20 cellular contexts compared by ENCODE assay signal in genomic region chr10:67676208-67676825, GRCh38. TPM values are rescaled to one million over a fixed set of nuclear protein-coding genes. Genes with fewer than 3 reads are reported as not detected.
DNase-seq lines count a peak whose midpoint lies in the region; ATAC-seq, FAIRE-seq and TF ChIP-seq lines count a peak whose summit lies in the region.
"Had no signal": no experiment of that assay in that cellular context is flagged by ENCODE, and none has a peak within 500 bp of the region (broad histone marks: within the 10 kb centered on the region; RNA-seq: fewer than 3 reads in every experiment).

No MANE protein-coding gene starts in this region.

- H3K4me1 Mint-ChIP-seq in nephron progenitor cell, result no peaks in the 10 kb centered on the region
- H3K4me1 Mint-ChIP-seq in CD4-positive, alpha-beta memory T cell, result no peaks in the 10 kb centered on the region
- H3K4me1 Mint-ChIP-seq in natural killer cell, result no peaks in the 10 kb centered on the region
- H3K4me1 Mint-ChIP-seq: CD4-positive, CD25-positive, alpha-beta regulatory T cell had no signal

- no peaks in the 10 kb centered on the region for H4K20me1 ChIP-seq in HepG2 (ENCODE audit: insufficient read depth, low read length)

- intact Hi-C loops in HepG2 (cut with micrococcal nuclease; ENCODE audit: unreplicated experiment), result no loop called here
- intact Hi-C loops in right lobe of liver (cut with DNase I), result no loop called here
- intact Hi-C loops in dorsolateral prefrontal cortex (cut with DNase I), result no loop called here
- intact Hi-C loops in CD4-positive, alpha-beta memory T cell (cut with micrococcal nuclease), result no loop called here
- intact Hi-C loops in natural killer cell (cut with micrococcal nuclease), result no loop called here

- H3K36me3 Mint-ChIP-seq in nephron progenitor cell (ENCODE audit: low read depth) (no peaks in the 10 kb centered on the region), natural killer cell (no peaks in the 10 kb centered on the region)
- no peaks in the 10 kb centered on the region for H3K36me3 Mint-ChIP-seq in CD4-positive, alpha-beta memory T cell

- TF ChIP-seq EP300 in HepG2 (IDR thresholded peaks at IDR 0.05; ENCODE audit: low read depth in 2 of 2, low read length in 2 of 2) (no peak), HepG2 (CRISPR knock-in tag; IDR thresholded peaks at IDR 0.05; ENCODE audit: borderline replicate concordance) (no peak)

- no peaks in the 10 kb centered on the region for H3K27me3 ChIP-seq in HepG2 (ENCODE audit: control insufficient read depth in 1 of 2, insufficient read depth in 2 of 2, low read length in 2 of 2)
- H3K27me3 ChIP-seq in right lobe of liver, result no peaks in the 10 kb centered on the region
- no peaks in the 10 kb centered on the region for H3K27me3 ChIP-seq in dorsolateral prefrontal cortex
- H3K27me3 ChIP-seq in CD4-positive, alpha-beta memory T cell (ENCODE audit: insufficient read depth, low read length), result no peaks in the 10 kb centered on the region

- H3K9me3 ChIP-seq in HepG2 (ENCODE audit: low read length) (no peaks in the 10 kb centered on the region), right lobe of liver (no peaks in the 10 kb centered on the region)
- no peaks in the 10 kb centered on the region for H3K9me3 ChIP-seq in CD4-positive, alpha-beta memory T cell (ENCODE audit: control insufficient read depth in 1 of 2, low read length in 2 of 2)
- H3K9me3 ChIP-seq: BE2C, Caco-2 had no signal

- no TSS peak for BruUV-seq in HepG2 (replicated peaks; lab: Mats Ljungman, UMichigan)

- POLR2A ChIA-PET in HepG2 (lab: Yijun Ruan, JAX), result no interaction called here
- POLR2A ChIA-PET in CD4-positive, alpha-beta memory T cell (lab: Charles Lee; ENCODE audit: partially characterized antibody), result no interaction called here

- DNase-seq in HepG2 (ENCODE audit: low spot score), result no peak
- DNase-seq in right lobe of liver, result no peak
- no peak for DNase-seq in dorsolateral prefrontal cortex
- no peak for DNase-seq in nephron progenitor cell
- no peak for DNase-seq in stimulated activated CD4-positive, alpha-beta T cell treated with anti-CD3 and anti-CD28 coated beads, Interleukin-2, amount 100 ng/mL, for 48 hours
- DNase-seq in CD4-positive, alpha-beta memory T cell, result no peak
- DNase-seq in UCSD-AML1 (lab: John Stamatoyannopoulos, UW; ENCODE audit: unreplicated experiment), result no peak
- DNase-seq in natural killer cell, result no peak
- DNase-seq: 8988T; BE2C; Caco-2; CD4-positive, CD25-positive, alpha-beta regulatory T cell; DMS153; DMS79; GDM1; GOT3; H9 had no signal

- no peak overlapping the region for H3K27ac ChIP-seq in HepG2 (ENCODE audit: extremely low read length, insufficient read depth, low read length)
- H3K27ac ChIP-seq in right lobe of liver, result no peak overlapping the region
- peak overlapping the region in 30 of 59 donors; percentile 9 to 73 (median 46) for H3K27ac ChIP-seq in dorsolateral prefrontal cortex
- no peak overlapping the region for H3K27ac ChIP-seq in CD4-positive, alpha-beta memory T cell (ENCODE audit: low read depth, low read length)

- peaks cover 5% of the 10 kb centered on the region for H3K27me3 Mint-ChIP-seq in nephron progenitor cell (ENCODE audit: low read depth, poor library complexity)
- peaks cover 23 to 26% of the 10 kb centered on the region in 2 donors for H3K27me3 Mint-ChIP-seq in CD4-positive, alpha-beta memory T cell
- H3K27me3 Mint-ChIP-seq in natural killer cell (ENCODE audit: low read depth in 2 of 2), result peaks cover 12 to 45% of the 10 kb centered on the region in 2 donors

- H3K4me1 ChIP-seq in HepG2 (ENCODE audit: insufficient read depth, low read length), result no peaks in the 10 kb centered on the region
- H3K4me1 ChIP-seq in right lobe of liver, result no peaks in the 10 kb centered on the region
- H3K4me1 ChIP-seq in CD4-positive, alpha-beta memory T cell (ENCODE audit: insufficient read depth, low read length), result no peaks in the 10 kb centered on the region
- H3K4me1 ChIP-seq: BE2C, Caco-2 had no signal

- CTCF ChIA-PET in HepG2 (lab: Yijun Ruan, JAX; ENCODE audit: low intra/inter-chr PET ratio, low total read pairs), result no interaction called here
- CTCF ChIA-PET in CD4-positive, alpha-beta memory T cell (lab: Charles Lee; ENCODE audit: partially characterized antibody), result no interaction called here

- TF ChIP-seq POLR2A in HepG2 (IDR thresholded peaks at IDR 0.05; ENCODE audit: insufficient read depth in 1 of 2, low read depth in 2 of 2, low read length in 2 of 2) (no peak), right lobe of liver (IDR thresholded peaks at IDR 0.05) (no peak)

- no peak overlapping the region for H3K4me3 Mint-ChIP-seq in nephron progenitor cell
- H3K4me3 Mint-ChIP-seq in CD4-positive, alpha-beta memory T cell, result no peak overlapping the region
- H3K4me3 Mint-ChIP-seq in natural killer cell, result no peak overlapping the region
- H3K4me3 Mint-ChIP-seq: CD4-positive, CD25-positive, alpha-beta regulatory T cell; H9 had no signal

- WGBS in HepG2 (ENCODE audit: low lambda C conversion rate), result 17% methylated on average over 1 of the region's 2 CpGs
- WGBS in right lobe of liver (ENCODE audit: insufficient coverage, low coverage, low lambda C conversion rate, missing lambda C conversion rate), result 40% methylated on average over 1 of the region's 2 CpGs

- no peak overlapping the region for H2AFZ ChIP-seq in HepG2 (ENCODE audit: low read length)

- no peak overlapping the region for H3K4me2 ChIP-seq in HepG2 (ENCODE audit: low read depth, low read length)

- no peak overlapping the region for H3K9ac ChIP-seq in HepG2 (ENCODE audit: insufficient read depth, low read depth, low read length)

- H3K36me3 ChIP-seq in HepG2 (replicated peaks in 1 of 2; ENCODE audit: control insufficient read depth in 1 of 2, insufficient read depth in 2 of 2, low read length in 2 of 2) (no peaks in the 10 kb centered on the region), right lobe of liver (no peaks in the 10 kb centered on the region)
- H3K36me3 ChIP-seq in CD4-positive, alpha-beta memory T cell (ENCODE audit: insufficient read depth, low read length), result no peaks in the 10 kb centered on the region
- H3K36me3 ChIP-seq: BE2C had no signal

- in situ Hi-C loops in HepG2 (cut with HindIII; ENCODE audit: extremely low pct_ligation_motif_present, low pct_unique_long_range_greater_than_20kb), result no loop called here

- no peak for ATAC-seq in HepG2
- ATAC-seq in right lobe of liver, result no peak
- no peak for ATAC-seq in natural killer cell

- H3K27ac Mint-ChIP-seq in nephron progenitor cell (peak overlapping the region; percentile 9), natural killer cell (no peak overlapping the region)
- H3K27ac Mint-ChIP-seq in CD4-positive, alpha-beta memory T cell, result no peak overlapping the region
- H3K27ac Mint-ChIP-seq: CD4-positive, CD25-positive, alpha-beta regulatory T cell; H9 had no signal

- no peaks in the 10 kb centered on the region for H3K9me3 Mint-ChIP-seq in nephron progenitor cell
- H3K9me3 Mint-ChIP-seq in CD4-positive, alpha-beta memory T cell, result no peaks in the 10 kb centered on the region
- no peaks in the 10 kb centered on the region for H3K9me3 Mint-ChIP-seq in natural killer cell
- H3K9me3 Mint-ChIP-seq: H9 had no signal

- H3K4me3 ChIP-seq in HepG2 (replicated peaks in 1 of 3; ENCODE audit: insufficient read depth in 1 of 3, low read depth in 2 of 3, low read length in 3 of 3) (no peak overlapping the region), right lobe of liver (no peak overlapping the region), dorsolateral prefrontal cortex (no peak overlapping the region)
- H3K4me3 ChIP-seq in CD4-positive, alpha-beta memory T cell (ENCODE audit: low read length in 2 of 2), result no peak overlapping the region

- TF ChIP-seq RAD21 in HepG2 (CRISPR knock-in tag; IDR thresholded peaks at IDR 0.05), result no peak

- FAIRE-seq in HepG2 (lab: Jason Lieb, UNC), result no peak
- FAIRE-seq: D721Med had no signal

- no peaks in the 10 kb centered on the region for H3K79me2 ChIP-seq in HepG2 (ENCODE audit: insufficient read depth, low read length)

- TF ChIP-seq CTCF in HepG2 (CRISPR knock-in tag; IDR thresholded peaks at IDR 0.05), result no peak
- TF ChIP-seq CTCF in right lobe of liver (IDR thresholded peaks at IDR 0.05), result no peak
- TF ChIP-seq CTCF in dorsolateral prefrontal cortex (IDR thresholded peaks at IDR 0.05 in 54 of 56, conservative IDR thresholded peaks at IDR 0.05 in 2 of 56; ENCODE audit: low read depth in 1 of 56, partially characterized antibody in 56 of 56), result peak in 2 of 56 donors; percentile 4 to 27
- TF ChIP-seq CTCF in nephron progenitor cell (IDR thresholded peaks at IDR 0.05), result no peak
- TF ChIP-seq CTCF in natural killer cell (IDR thresholded peaks at IDR 0.05), result no peak

TF ChIP-seq in HepG2, 621 proteins besides CTCF, POLR2A, EP300 and RAD21 (continues in another document):
- TF ChIP-seq ATF7 (IDR thresholded peaks at IDR 0.05) (peak; percentile 87), ATF7 (CRISPR knock-in tag; IDR thresholded peaks at IDR 0.05) (no peak)

RNA-seq across cellular contexts. Expression of gene CTNNA3, which starts 19.7 kb away (rescaled TPM):
- not detected in 2 replicates for total RNA-seq in HepG2 (2016; rRNA removed; fragmentation: Illumina TruSeq; extraction: Trizol)
- total RNA-seq in HepG2 (2016; cell fraction: cytosol; rRNA removed; fragmentation: Illumina TruSeq; extraction: Trizol; ENCODE audit: low read depth), result not detected in 2 replicates
- not detected in 2 replicates for total RNA-seq in HepG2 (2016; cell fraction: insoluble cytoplasmic fraction; rRNA removed; fragmentation: Illumina TruSeq; extraction: Trizol)
- total RNA-seq in HepG2 (2016; cell fraction: membrane; rRNA removed; fragmentation: Illumina TruSeq; extraction: Trizol), result not detected in 2 replicates
- total RNA-seq in HepG2 (2016; cell fraction: nucleus; rRNA removed; fragmentation: Illumina TruSeq; extraction: Trizol), result not detected in 2 replicates
- not detected in 2 replicates for polyA plus RNA-seq in HepG2 (2011; rRNA removed)
- polyA plus RNA-seq in HepG2 (2011; cell fraction: cytosol; rRNA removed), result not detected in 2 replicates
- polyA plus RNA-seq in HepG2 (2011; cell fraction: nucleus; rRNA removed), result not detected in 2 replicates
- polyA plus RNA-seq in HepG2 (2012), result not detected in 2 replicates
- not detected in 2 replicates for polyA plus RNA-seq in HepG2 (2016; cell fraction: cytosol; fragmentation: Illumina TruSeq; extraction: Trizol; ENCODE audit: low read depth)
- not detected in 2 replicates for polyA plus RNA-seq in HepG2 (2016; cell fraction: insoluble cytoplasmic fraction; fragmentation: Illumina TruSeq; extraction: Trizol; ENCODE audit: low read depth)
- polyA plus RNA-seq in HepG2 (2016; cell fraction: membrane; fragmentation: Illumina TruSeq; extraction: Trizol; ENCODE audit: low read depth), result not detected in 2 replicates
- not detected in 2 replicates for polyA plus RNA-seq in HepG2 (2016; cell fraction: nucleus; fragmentation: Illumina TruSeq; extraction: Trizol; ENCODE audit: insufficient read depth, low read depth)
- not detected in 2 replicates for polyA minus RNA-seq in HepG2 (2011; rRNA and poly(A)+ RNA removed; ENCODE audit: low replicate concordance)
- polyA minus RNA-seq in HepG2 (2011; cell fraction: cytosol; rRNA and poly(A)+ RNA removed), result not detected in 2 replicates
- polyA minus RNA-seq in HepG2 (2011; cell fraction: nucleus; rRNA and poly(A)+ RNA removed), result not detected in 2 replicates
- 1 to 10 TPM in 5 of 6 experiments, under 1 TPM in 1; 0.19 to 3.6 (median 1.2) TPM for total RNA-seq in right lobe of liver
- total RNA-seq in dorsolateral prefrontal cortex, result 100 to 1,000 TPM in 38 of 120 experiments, 10 to 100 TPM in 81, 1 to 10 TPM in 1; 6.6 to 278 (median 75.4) TPM
- total RNA-seq in CD4-positive, alpha-beta memory T cell, result not detected
- polyA plus RNA-seq in CD4-positive, alpha-beta memory T cell, result not detected
- not detected for total RNA-seq in natural killer cell
- total RNA-seq: A673; CD4-positive, CD25-positive, alpha-beta regulatory T cell; Daoy had no signal
- polyA plus RNA-seq: CD4-positive, CD25-positive, alpha-beta regulatory T cell had no signal

Comparison
In these comparisons a context has a peak if more than half of its experiments do, and no peak if none do; other contexts are left out.
1. H3K27ac ChIP-seq: peak in dorsolateral prefrontal cortex (30 of 59); none in HepG2 (single experiment), right lobe of liver (0 of 3) and CD4-positive, alpha-beta memory T cell (single experiment).